ENCODE assay signal across 14 cellular contexts in the genomic region with DNA sequence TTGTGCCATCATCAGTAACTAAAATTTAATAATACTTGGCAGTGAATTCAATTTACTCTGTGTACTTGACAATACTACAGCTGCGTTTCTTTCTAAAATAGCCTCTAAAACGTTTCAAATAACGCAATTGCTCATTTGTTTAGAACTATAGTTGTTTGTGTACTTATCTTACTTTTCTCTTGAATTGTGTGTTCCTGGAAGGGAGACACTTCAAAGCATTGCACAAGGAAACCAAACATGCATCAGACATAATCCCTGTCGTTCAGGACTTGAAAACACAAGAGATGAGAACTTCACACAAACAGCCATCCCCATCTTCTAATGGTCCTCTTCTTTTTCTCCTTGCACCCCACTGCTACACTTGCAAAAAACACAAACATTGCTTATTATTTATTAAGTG. TPM values are rescaled to one million over a fixed set of nuclear protein-coding genes. Genes with fewer than 3 reads are reported as not detected.
DNase-seq lines count a peak whose midpoint lies in the region; ATAC-seq and TF ChIP-seq lines count a peak whose summit lies in the region.
"Had no signal": no experiment of that assay in that cellular context is flagged by ENCODE, and none has a peak within 500 bp of the region (broad histone marks: within the 10 kb centered on the region; RNA-seq: fewer than 3 reads in every experiment).

No MANE protein-coding gene starts in this region.

- H3K9me3 ChIP-seq in uterus = no peaks in the 10 kb centered on the region
- H3K9me3 ChIP-seq: SJSA1 had no signal

- TF ChIP-seq POLR2A in uterus (IDR thresholded peaks at IDR 0.05) = no peak

- TF ChIP-seq CTCF in uterus (IDR thresholded peaks at IDR 0.05) = no peak

- H3K4me1 Mint-ChIP-seq in activated naive CD4-positive, alpha-beta T cell treated with anti-CD3 and anti-CD28 coated beads, Interleukin-2, amount 10 ng/mL, durations not matched to agents 7 days and 5 days = peaks cover 80% of the 10 kb centered on the region
- H3K4me1 Mint-ChIP-seq in T-helper 2 cell treated with Interferon-gamma antibody and Interleukin-4, amounts not matched to agents 5 μg/mL and 100 μg/mL, for 36 hours (ENCODE audit: low read depth) = peaks cover 68% of the 10 kb centered on the region

- H3K36me3 ChIP-seq in uterus = no peaks in the 10 kb centered on the region
- H3K36me3 ChIP-seq: SJSA1 had no signal

- no peak for ATAC-seq in HG02973 (IDR thresholded peaks at IDR 0.05; ENCODE audit: unreplicated experiment)

- peak overlapping the region; percentile 63 to 75 for H3K27ac ChIP-seq in uterus

- H3K4me1 ChIP-seq in uterus = peaks cover 11 to 12% of the 10 kb centered on the region in 2 donors

- intact Hi-C loops in uterus (cut with DNase I; ENCODE audit: low total_unique reads) = no loop called here

- peaks cover 24% of the 10 kb centered on the region for H3K9me3 Mint-ChIP-seq in activated naive CD4-positive, alpha-beta T cell treated with anti-CD3 and anti-CD28 coated beads, Interleukin-2, amount 10 ng/mL, durations not matched to agents 7 days and 5 days
- H3K9me3 Mint-ChIP-seq in T-helper 2 cell treated with Interferon-gamma antibody and Interleukin-4, amounts not matched to agents 5 μg/mL and 100 μg/mL, for 36 hours = peaks cover 8% of the 10 kb centered on the region

- no peak overlapping the region for H3K4me3 ChIP-seq in uterus
- H3K4me3 ChIP-seq: SJSA1, skin epidermis had no signal

- peak; percentile 33 for DNase-seq in activated naive CD4-positive, alpha-beta T cell treated with anti-CD3 and anti-CD28 coated beads, Interleukin-2, amount 10 ng/mL, durations not matched to agents 7 days and 5 days
- no peak for DNase-seq in activated naive CD4-positive, alpha-beta T cell (lab: John Stamatoyannopoulos, UW)
- no peak for DNase-seq in T-helper 2 cell treated with Interferon-gamma antibody and Interleukin-4, amounts not matched to agents 5 μg/mL and 100 μg/mL, for 36 hours (ENCODE audit: low spot score)
- DNase-seq in iris pigment epithelial cell (ENCODE audit: low read depth) (peak; percentile 84), uterus (no peak), KBM-7 (no peak), ecto neural progenitor cell (ENCODE audit: low spot score) (no peak)
- DNase-seq: activated gamma-delta T cell, foreskin fibroblast, NCI-H1105 treated with DMSO at 0.1 percent for 48 hours, NCI-H524 treated with DMSO at 0.1 percent for 48 hours had no signal

- peak overlapping the region; percentile 79 for H3K4me3 Mint-ChIP-seq in activated naive CD4-positive, alpha-beta T cell treated with anti-CD3 and anti-CD28 coated beads, Interleukin-2, amount 10 ng/mL, durations not matched to agents 7 days and 5 days
- peak overlapping the region; percentile 85 for H3K4me3 Mint-ChIP-seq in T-helper 2 cell treated with Interferon-gamma antibody and Interleukin-4, amounts not matched to agents 5 μg/mL and 100 μg/mL, for 36 hours

- CTCF ChIA-PET in activated naive CD4-positive, alpha-beta T cell treated with anti-CD3 and anti-CD28 coated beads, Interleukin-2, amount 10 ng/mL, durations not matched to agents 7 days and 5 days (lab: Charles Lee) = interaction anchor here (1.5 to 2.3 kb wide), 3 partner anchors 49 to 58 kb away, joined by 3 to 8 read pairs (median 5); no protein-coding TSS in a partner anchor

- H3K27ac Mint-ChIP-seq in activated naive CD4-positive, alpha-beta T cell treated with anti-CD3 and anti-CD28 coated beads, Interleukin-2, amount 10 ng/mL, durations not matched to agents 7 days and 5 days = peak overlapping the region; percentile 99
- peak overlapping the region; percentile 97 for H3K27ac Mint-ChIP-seq in T-helper 2 cell treated with Interferon-gamma antibody and Interleukin-4, amounts not matched to agents 5 μg/mL and 100 μg/mL, for 36 hours

- H3K27me3 Mint-ChIP-seq in activated naive CD4-positive, alpha-beta T cell treated with anti-CD3 and anti-CD28 coated beads, Interleukin-2, amount 10 ng/mL, durations not matched to agents 7 days and 5 days = peaks cover 9% of the 10 kb centered on the region
- no peaks in the 10 kb centered on the region for H3K27me3 Mint-ChIP-seq in T-helper 2 cell treated with Interferon-gamma antibody and Interleukin-4, amounts not matched to agents 5 μg/mL and 100 μg/mL, for 36 hours (ENCODE audit: low read depth)

- H3K27me3 ChIP-seq in uterus = no peaks in the 10 kb centered on the region
- H3K27me3 ChIP-seq: SJSA1 had no signal

- in situ Hi-C loops in KBM-7 (cut with MboI; ENCODE audit: low pct_unique_long_range_greater_than_20kb, low sequenced_read_pairs) = no loop called here

- peaks cover 55% of the 10 kb centered on the region for H3K36me3 Mint-ChIP-seq in activated naive CD4-positive, alpha-beta T cell treated with anti-CD3 and anti-CD28 coated beads, Interleukin-2, amount 10 ng/mL, durations not matched to agents 7 days and 5 days
- peaks cover 31% of the 10 kb centered on the region for H3K36me3 Mint-ChIP-seq in T-helper 2 cell treated with Interferon-gamma antibody and Interleukin-4, amounts not matched to agents 5 μg/mL and 100 μg/mL, for 36 hours (ENCODE audit: low read depth)

RNA-seq across cellular contexts. Expression of a gene that starts 38.4 kb away (rescaled TPM):
- 1 to 10 TPM; 1.5 to 7.1 (median 4.7) TPM for total RNA-seq in uterus

Comparison
In these comparisons a context has a peak if more than half of its experiments do, and no peak if none do; other contexts are left out.
1. DNase-seq: peak in activated naive CD4-positive, alpha-beta T cell treated with anti-CD3 and anti-CD28 coated beads, Interleukin-2, amount 10 ng/mL, durations not matched to agents 7 days and 5 days (single experiment) and iris pigment epithelial cell (single experiment); none in activated naive CD4-positive, alpha-beta T cell (0 of 4), T-helper 2 cell treated with Interferon-gamma antibody and Interleukin-4, amounts not matched to agents 5 μg/mL and 100 μg/mL, for 36 hours (single experiment), uterus (0 of 2), KBM-7 (single experiment) and ecto neural progenitor cell (single experiment).